14 cellular contexts compared by ENCODE assay signal in the genomic region with DNA sequence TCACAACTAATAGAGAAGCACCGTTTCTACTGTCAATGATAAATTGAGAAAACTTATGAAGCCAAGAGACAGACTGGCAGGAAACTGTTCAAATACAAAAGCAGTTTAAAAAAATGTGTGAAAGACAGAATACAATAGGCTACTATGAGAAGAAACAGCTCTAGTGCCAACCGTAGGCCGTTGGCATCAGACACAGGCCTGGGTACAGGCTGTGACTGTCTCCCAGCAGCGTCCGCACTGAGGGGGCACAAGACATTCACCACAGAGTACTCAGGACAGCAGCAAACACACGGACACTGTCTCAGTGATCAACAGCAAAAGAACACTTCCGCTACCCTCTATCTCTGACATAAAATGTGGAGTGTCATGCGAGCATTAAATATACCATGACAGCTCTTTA.
"Had no signal": no experiment of that assay in that cellular context is flagged by ENCODE, and none has a peak within 500 bp of the region (broad histone marks: within the 10 kb centered on the region; RNA-seq: fewer than 3 reads in every experiment).

No MANE protein-coding gene starts in this region.

- H3K9me3 ChIP-seq: adrenal gland, body of pancreas, left lung, upper lobe of left lung had no signal

- H3K27me3 ChIP-seq: adrenal gland, body of pancreas, foreskin keratinocyte, left lung, upper lobe of left lung had no signal

- H3K27ac ChIP-seq: adrenal gland, body of pancreas, foreskin keratinocyte, left lung, upper lobe of left lung had no signal

- DNase-seq: activated CD4-positive, alpha-beta memory T cell treated with anti-CD3 and anti-CD28 coated beads, Interleukin-2, amount 10 ng/mL, durations not matched to agents 7 days and 5 days; activated CD4-positive, alpha-beta T cell treated with anti-CD3 and anti-CD28 coated beads for 36 hours; activated T-cell treated with anti-CD3 and anti-CD28 coated beads, Interleukin-2, amount 50 U/mL, for 24 hours; adrenal gland; body of pancreas; cortex of kidney; effector memory CD4-positive, alpha-beta T cell; foreskin keratinocyte; left lung; stimulated activated CD4-positive, alpha-beta T cell treated with anti-CD3 and anti-CD28 coated beads, Interleukin-1b, Interleukin-23, amount 100 ng/mL, for 48 hours; stimulated activated naive CD8-positive, alpha-beta T cell treated with anti-CD3 and anti-CD28 coated beads, Interleukin-15, amount 100 ng/mL, for 72 hours; T-helper 17 cell; upper lobe of left lung had no signal

- H3K4me3 ChIP-seq: adrenal gland, body of pancreas, left lung, upper lobe of left lung had no signal

- ATAC-seq: activated CD4-positive, alpha-beta T cell treated with anti-CD3 and anti-CD28 coated beads for 36 hours; body of pancreas; foreskin keratinocyte; left lung; natural killer cell treated with Interleukin-12 subunit alpha and Interleukin-12 subunit beta and Interleukin-15 and Interleukin-18, amount 100 ng/mL, for 72 hours; stimulated activated naive CD8-positive, alpha-beta T cell treated with anti-CD3 and anti-CD28 coated beads, Interleukin-15, amount 100 ng/mL, for 72 hours; T-helper 17 cell had no signal

- H3K4me1 ChIP-seq: adrenal gland, body of pancreas, foreskin keratinocyte, left lung, upper lobe of left lung had no signal
